In the genomic region with DNA sequence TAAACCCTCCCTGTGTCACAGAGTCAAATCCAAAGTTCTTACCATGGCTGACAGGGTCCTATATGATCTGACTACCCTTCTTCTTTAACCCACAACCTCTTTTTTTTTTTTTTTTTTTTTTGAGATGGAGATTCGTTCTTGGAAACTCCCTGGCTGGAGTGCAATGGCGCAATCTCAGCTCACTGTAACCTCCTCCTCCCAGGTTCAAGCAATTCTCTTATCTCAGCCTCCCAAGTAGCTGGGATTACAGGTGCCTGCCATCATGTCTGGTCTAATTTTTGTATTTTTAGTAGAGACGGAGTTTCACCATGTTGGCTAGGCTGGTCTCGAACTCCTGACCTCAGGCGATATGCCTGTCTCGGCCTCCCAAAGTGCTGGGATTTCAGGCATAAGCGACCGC, we compare ENCODE assay signal across 1 cellular context. TPM values are rescaled to one million over a fixed set of nuclear protein-coding genes. Genes with fewer than 3 reads are reported as not detected.
"Had no signal": no experiment of that assay in that cellular context is flagged by ENCODE, and none has a peak within 500 bp of the region (broad histone marks: within the 10 kb centered on the region; RNA-seq: fewer than 3 reads in every experiment).

No MANE protein-coding gene starts in this region.

RNA-seq across cellular contexts. Expression of a gene that starts 2.6 kb away (rescaled TPM):
- total RNA-seq: gastrocnemius medialis had no signal
